ENCODE assay signal across 2 cellular contexts in the genomic region with DNA sequence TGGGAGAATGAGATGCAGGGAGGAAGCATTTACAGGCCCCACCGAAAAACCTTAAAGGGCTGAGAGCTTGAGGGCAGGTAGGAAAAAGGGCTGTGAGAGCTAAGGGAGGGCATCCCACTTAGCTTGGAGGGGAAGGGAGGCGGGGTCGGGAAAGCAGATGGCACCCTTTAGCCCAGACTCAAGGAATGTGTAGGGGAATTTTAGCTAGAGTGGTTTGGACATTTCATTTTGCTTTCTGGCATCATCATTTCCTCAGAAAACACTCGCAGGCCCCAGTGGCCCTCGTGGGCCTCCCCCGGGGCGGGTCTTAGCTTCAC.
A peak's percentile ranks its signal among the peaks of the same experiment; 100 is the strongest.
TF ChIP-seq lines count a peak whose summit lies in the region.

No MANE protein-coding gene starts in this region.

TF ChIP-seq in HEK293, 187 proteins besides CTCF, POLR2A, EP300 and RAD21:
- TF ChIP-seq, protein P1, sequence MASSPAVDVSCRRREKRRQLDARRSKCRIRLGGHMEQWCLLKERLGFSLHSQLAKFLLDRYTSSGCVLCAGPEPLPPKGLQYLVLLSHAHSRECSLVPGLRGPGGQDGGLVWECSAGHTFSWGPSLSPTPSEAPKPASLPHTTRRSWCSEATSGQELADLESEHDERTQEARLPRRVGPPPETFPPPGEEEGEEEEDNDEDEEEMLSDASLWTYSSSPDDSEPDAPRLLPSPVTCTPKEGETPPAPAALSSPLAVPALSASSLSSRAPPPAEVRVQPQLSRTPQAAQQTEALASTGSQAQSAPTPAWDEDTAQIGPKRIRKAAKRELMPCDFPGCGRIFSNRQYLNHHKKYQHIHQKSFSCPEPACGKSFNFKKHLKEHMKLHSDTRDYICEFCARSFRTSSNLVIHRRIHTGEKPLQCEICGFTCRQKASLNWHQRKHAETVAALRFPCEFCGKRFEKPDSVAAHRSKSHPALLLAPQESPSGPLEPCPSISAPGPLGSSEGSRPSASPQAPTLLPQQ (tag by site-specific recombination; IDR thresholded peaks at IDR 0.05): peak; percentile 18; the same call in 1 of the 2 replicates
- 0 out of 2 replicates have a peak, but pooled peaks have one; percentile 53 for TF ChIP-seq KLF9 (tag by site-specific recombination; IDR thresholded peaks at IDR 0.05; ENCODE audit: low read depth)
- TF ChIP-seq, protein P2, sequence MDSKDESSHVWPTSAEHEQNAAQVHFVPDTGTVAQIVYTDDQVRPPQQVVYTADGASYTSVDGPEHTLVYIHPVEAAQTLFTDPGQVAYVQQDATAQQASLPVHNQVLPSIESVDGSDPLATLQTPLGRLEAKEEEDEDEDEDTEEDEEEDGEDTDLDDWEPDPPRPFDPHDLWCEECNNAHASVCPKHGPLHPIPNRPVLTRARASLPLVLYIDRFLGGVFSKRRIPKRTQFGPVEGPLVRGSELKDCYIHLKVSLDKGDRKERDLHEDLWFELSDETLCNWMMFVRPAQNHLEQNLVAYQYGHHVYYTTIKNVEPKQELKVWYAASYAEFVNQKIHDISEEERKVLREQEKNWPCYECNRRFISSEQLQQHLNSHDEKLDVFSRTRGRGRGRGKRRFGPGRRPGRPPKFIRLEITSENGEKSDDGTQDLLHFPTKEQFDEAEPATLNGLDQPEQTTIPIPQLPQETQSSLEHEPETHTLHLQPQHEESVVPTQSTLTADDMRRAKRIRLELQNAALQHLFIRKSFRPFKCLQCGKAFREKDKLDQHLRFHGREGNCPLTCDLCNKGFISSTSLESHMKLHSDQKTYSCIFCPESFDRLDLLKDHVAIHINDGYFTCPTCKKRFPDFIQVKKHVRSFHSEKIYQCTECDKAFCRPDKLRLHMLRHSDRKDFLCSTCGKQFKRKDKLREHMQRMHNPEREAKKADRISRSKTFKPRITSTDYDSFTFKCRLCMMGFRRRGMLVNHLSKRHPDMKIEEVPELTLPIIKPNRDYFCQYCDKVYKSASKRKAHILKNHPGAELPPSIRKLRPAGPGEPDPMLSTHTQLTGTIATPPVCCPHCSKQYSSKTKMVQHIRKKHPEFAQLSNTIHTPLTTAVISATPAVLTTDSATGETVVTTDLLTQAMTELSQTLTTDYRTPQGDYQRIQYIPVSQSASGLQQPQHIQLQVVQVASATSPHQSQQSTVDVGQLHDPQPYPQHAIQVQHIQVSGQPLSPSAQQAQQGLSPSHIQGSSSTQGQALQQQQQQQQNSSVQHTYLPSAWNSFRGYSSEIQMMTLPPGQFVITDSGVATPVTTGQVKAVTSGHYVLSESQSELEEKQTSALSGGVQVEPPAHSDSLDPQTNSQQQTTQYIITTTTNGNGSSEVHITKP (tag by site-specific recombination; IDR thresholded peaks at IDR 0.05): peak; percentile 99
- TF ChIP-seq GFI1B (tag by site-specific recombination; IDR thresholded peaks at IDR 0.05): no peak
- TF ChIP-seq ZNF335 (tag by site-specific recombination; conservative IDR thresholded peaks at IDR 0.05): peak; percentile 58; the same call in 1 of the 2 replicates
- no peak for TF ChIP-seq BCL11B (tag by site-specific recombination; IDR thresholded peaks at IDR 0.05; ENCODE audit: low read depth)
TF ChIP-seq in HEK293: peak in this region for 4.

TF ChIP-seq in K562, 482 proteins besides CTCF, POLR2A, EP300 and RAD21 (continues in another document):
- TF ChIP-seq MYBL2 (IDR thresholded peaks at IDR 0.05; ENCODE audit: low read depth): no peak
- TF ChIP-seq MYBL2 (CRISPR knock-in tag; IDR thresholded peaks at IDR 0.05; ENCODE audit: borderline replicate concordance): no peak
- TF ChIP-seq SIRT6 (IDR thresholded peaks at IDR 0.05; ENCODE audit: low read depth, low read length): no peak
- no peak for TF ChIP-seq ZNF134 (CRISPR knock-in tag; conservative IDR thresholded peaks at IDR 0.05)
- TF ChIP-seq HSF4 (CRISPR knock-in tag; IDR thresholded peaks at IDR 0.05; ENCODE audit: borderline replicate concordance): no peak
- TF ChIP-seq, protein P3, sequence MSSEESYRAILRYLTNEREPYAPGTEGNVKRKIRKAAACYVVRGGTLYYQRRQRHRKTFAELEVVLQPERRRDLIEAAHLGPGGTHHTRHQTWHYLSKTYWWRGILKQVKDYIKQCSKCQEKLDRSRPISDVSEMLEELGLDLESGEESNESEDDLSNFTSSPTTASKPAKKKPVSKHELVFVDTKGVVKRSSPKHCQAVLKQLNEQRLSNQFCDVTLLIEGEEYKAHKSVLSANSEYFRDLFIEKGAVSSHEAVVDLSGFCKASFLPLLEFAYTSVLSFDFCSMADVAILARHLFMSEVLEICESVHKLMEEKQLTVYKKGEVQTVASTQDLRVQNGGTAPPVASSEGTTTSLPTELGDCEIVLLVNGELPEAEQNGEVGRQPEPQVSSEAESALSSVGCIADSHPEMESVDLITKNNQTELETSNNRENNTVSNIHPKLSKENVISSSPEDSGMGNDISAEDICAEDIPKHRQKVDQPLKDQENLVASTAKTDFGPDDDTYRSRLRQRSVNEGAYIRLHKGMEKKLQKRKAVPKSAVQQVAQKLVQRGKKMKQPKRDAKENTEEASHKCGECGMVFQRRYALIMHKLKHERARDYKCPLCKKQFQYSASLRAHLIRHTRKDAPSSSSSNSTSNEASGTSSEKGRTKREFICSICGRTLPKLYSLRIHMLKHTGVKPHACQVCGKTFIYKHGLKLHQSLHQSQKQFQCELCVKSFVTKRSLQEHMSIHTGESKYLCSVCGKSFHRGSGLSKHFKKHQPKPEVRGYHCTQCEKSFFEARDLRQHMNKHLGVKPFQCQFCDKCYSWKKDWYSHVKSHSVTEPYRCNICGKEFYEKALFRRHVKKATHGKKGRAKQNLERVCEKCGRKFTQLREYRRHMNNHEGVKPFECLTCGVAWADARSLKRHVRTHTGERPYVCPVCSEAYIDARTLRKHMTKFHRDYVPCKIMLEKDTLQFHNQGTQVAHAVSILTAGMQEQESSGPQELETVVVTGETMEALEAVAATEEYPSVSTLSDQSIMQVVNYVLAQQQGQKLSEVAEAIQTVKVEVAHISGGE (CRISPR knock-in tag; IDR thresholded peaks at IDR 0.05): peak in 1 of 3 experiments; percentile 55; a peak in 1 of 6 replicates
- TF ChIP-seq ATF7 (IDR thresholded peaks at IDR 0.05): peak; percentile 94
- 0 out of 2 replicates have a peak, but pooled peaks have one; percentile 24 for TF ChIP-seq HDGF (IDR thresholded peaks at IDR 0.05)
- TF ChIP-seq, protein P4, sequence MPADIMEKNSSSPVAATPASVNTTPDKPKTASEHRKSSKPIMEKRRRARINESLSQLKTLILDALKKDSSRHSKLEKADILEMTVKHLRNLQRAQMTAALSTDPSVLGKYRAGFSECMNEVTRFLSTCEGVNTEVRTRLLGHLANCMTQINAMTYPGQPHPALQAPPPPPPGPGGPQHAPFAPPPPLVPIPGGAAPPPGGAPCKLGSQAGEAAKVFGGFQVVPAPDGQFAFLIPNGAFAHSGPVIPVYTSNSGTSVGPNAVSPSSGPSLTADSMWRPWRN (IDR thresholded peaks at IDR 0.05; ENCODE audit: low read depth): no peak
- TF ChIP-seq, protein P5, sequence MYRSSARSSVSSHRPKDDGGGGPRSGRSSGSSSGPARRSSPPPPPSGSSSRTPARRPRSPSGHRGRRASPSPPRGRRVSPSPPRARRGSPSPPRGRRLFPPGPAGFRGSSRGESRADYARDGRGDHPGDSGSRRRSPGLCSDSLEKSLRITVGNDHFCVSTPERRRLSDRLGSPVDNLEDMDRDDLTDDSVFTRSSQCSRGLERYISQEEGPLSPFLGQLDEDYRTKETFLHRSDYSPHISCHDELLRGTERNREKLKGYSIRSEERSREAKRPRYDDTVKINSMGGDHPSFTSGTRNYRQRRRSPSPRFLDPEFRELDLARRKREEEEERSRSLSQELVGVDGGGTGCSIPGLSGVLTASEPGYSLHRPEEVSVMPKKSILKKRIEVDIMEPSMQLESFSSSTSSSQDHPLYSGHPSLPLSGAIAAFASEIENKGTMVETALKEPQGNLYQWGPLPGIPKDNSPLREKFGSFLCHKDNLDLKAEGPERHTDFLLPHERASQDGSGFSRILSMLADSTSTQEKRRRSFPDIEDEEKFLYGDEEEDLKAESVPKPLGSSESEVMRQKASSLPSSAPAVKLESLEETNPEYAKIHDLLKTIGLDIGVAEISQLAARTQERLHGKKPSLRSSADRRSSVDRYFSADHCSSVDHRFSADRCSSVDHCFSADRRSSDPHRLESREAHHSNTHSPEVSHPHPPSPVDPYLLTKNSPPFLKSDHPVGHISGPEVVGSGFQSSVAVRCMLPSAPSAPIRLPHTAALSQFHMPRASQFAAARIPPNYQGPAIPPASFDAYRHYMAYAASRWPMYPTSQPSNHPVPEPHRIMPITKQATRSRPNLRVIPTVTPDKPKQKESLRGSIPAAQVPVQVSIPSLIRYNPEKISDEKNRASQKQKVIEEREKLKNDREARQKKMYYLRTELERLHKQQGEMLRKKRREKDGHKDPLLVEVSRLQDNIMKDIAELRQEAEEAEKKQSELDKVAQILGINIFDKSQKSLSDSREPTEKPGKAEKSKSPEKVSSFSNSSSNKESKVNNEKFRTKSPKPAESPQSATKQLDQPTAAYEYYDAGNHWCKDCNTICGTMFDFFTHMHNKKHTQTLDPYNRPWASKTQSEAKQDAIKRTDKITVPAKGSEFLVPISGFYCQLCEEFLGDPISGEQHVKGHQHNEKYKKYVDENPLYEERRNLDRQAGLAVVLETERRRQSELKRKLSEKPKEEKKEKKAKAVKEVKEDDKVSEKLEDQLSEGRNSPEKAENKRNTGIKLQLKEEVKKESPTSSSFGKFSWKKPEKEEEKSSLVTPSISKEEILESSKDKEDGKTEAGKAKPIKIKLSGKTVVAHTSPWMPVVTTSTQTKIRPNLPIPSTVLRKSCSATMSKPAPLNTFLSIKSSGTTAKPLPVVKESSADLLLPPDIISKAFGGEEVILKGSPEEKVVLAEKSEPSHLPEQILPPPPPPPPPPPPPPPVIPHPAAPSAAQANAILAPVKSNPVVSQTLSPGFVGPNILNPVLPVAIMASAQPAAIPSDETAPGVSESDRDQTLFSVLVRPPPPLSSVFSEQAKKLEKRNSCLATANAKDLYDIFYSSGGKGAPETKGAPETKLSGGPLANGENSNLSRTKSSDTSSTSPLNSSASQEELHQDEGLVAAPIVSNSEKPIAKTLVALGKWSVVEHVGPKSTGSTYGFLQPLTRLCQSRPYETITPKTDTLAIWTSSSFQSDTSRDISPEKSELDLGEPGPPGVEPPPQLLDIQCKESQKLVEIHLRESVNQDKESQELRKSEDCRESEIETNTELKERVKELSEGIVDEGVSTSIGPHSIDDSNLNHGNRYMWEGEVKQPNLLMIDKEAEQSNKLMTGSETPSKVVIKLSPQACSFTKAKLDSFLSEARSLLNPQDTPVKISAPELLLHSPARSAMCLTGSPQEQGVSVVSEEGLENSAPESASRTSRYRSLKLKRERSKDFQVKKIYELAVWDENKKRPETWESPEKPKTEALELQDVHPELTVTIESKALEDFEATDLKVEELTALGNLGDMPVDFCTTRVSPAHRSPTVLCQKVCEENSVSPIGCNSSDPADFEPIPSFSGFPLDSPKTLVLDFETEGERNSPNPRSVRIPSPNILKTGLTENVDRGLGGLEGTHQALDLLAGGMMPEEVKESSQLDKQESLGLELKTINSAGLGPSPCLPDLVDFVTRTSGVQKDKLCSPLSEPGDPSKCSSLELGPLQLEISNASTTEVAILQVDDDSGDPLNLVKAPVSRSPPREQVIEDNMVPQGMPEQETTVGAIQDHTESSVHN (IDR thresholded peaks at IDR 0.05; ENCODE audit: borderline replicate concordance in 1 of 2, low read depth in 1 of 2): 0 out of 4 replicates have a peak, but pooled peaks of 1 of the 2 experiments have one; percentile 19
- 0 out of 2 replicates have a peak, but pooled peaks have one; percentile 22 for TF ChIP-seq ZNF311 (CRISPR knock-in tag; IDR thresholded peaks at IDR 0.05)
- no peak for TF ChIP-seq NR4A1 (CRISPR knock-in tag; IDR thresholded peaks at IDR 0.05)
- TF ChIP-seq NR4A1 (tag; IDR thresholded peaks at IDR 0.05): 0 out of 2 replicates have a peak, but pooled peaks have one; percentile 14
- TF ChIP-seq ZFX (CRISPR knock-in tag; IDR thresholded peaks at IDR 0.05): peak; percentile 80
- peak in 1 of 2 experiments; percentile 92; a peak in 1 of 4 replicates for TF ChIP-seq NONO (IDR thresholded peaks at IDR 0.05; ENCODE audit: low read depth in 2 of 2, low read length in 1 of 2)
- TF ChIP-seq ZFP30 (CRISPR knock-in tag; IDR thresholded peaks at IDR 0.05; ENCODE audit: borderline replicate concordance): no peak
- 0 out of 2 replicates have a peak, but pooled peaks have one; percentile 14 for TF ChIP-seq TEAD4 (IDR thresholded peaks at IDR 0.05; ENCODE audit: low read length)
- TF ChIP-seq TEAD4 (CRISPR knock-in tag; IDR thresholded peaks at IDR 0.05; ENCODE audit: borderline replicate concordance): no peak
- TF ChIP-seq NBN (IDR thresholded peaks at IDR 0.05; ENCODE audit: low read depth): peak; percentile 17; the same call in 1 of the 2 replicates
- peak in 1 of 2 experiments; percentile 65; a peak in 1 of 4 replicates for TF ChIP-seq TEAD1 (CRISPR knock-in tag; IDR thresholded peaks at IDR 0.05)
- TF ChIP-seq, protein P6, sequence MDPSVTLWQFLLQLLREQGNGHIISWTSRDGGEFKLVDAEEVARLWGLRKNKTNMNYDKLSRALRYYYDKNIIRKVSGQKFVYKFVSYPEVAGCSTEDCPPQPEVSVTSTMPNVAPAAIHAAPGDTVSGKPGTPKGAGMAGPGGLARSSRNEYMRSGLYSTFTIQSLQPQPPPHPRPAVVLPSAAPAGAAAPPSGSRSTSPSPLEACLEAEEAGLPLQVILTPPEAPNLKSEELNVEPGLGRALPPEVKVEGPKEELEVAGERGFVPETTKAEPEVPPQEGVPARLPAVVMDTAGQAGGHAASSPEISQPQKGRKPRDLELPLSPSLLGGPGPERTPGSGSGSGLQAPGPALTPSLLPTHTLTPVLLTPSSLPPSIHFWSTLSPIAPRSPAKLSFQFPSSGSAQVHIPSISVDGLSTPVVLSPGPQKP (CRISPR knock-in tag; IDR thresholded peaks at IDR 0.05): no peak
- no peak for TF ChIP-seq RBM25 (IDR thresholded peaks at IDR 0.05; ENCODE audit: low read depth, low read length, severe bottlenecking)
- TF ChIP-seq, protein P7, sequence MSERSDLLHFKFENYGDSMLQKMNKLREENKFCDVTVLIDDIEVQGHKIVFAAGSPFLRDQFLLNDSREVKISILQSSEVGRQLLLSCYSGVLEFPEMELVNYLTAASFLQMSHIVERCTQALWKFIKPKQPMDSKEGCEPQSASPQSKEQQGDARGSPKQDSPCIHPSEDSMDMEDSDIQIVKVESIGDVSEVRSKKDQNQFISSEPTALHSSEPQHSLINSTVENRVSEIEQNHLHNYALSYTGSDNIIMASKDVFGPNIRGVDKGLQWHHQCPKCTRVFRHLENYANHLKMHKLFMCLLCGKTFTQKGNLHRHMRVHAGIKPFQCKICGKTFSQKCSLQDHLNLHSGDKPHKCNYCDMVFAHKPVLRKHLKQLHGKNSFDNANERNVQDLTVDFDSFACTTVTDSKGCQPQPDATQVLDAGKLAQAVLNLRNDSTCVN (CRISPR knock-in tag; IDR thresholded peaks at IDR 0.05): peak; percentile 58; the same call in 1 of the 2 replicates
- TF ChIP-seq MED1 (CRISPR knock-in tag; IDR thresholded peaks at IDR 0.05; ENCODE audit: borderline replicate concordance): no peak
- TF ChIP-seq, protein P8, sequence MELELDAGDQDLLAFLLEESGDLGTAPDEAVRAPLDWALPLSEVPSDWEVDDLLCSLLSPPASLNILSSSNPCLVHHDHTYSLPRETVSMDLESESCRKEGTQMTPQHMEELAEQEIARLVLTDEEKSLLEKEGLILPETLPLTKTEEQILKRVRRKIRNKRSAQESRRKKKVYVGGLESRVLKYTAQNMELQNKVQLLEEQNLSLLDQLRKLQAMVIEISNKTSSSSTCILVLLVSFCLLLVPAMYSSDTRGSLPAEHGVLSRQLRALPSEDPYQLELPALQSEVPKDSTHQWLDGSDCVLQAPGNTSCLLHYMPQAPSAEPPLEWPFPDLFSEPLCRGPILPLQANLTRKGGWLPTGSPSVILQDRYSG (tag; conservative IDR thresholded peaks at IDR 0.05; ENCODE audit: low read depth): 0 out of 2 replicates have a peak, but pooled peaks have one; percentile 15
